21 cellular contexts compared by ENCODE assay signal in the genomic region with DNA sequence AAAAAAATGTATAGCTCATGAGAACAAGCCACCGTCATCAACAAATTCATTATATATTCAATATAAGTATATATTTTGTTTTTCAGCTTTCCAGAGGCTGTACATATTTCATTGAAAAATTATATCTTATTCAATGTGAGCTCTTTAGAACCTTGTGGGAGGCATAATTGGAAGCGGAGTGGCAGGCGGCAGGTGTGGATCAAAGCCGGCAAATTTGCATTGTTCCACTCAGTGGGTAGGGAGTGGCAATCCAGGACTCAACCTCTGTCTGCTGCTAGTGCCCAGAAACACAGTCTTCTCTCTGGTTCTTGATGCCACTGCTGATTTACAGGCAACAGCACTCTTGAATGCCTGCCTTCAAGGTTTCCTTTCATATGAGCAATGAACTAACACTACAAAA. TPM values are rescaled to one million over a fixed set of nuclear protein-coding genes. Genes with fewer than 3 reads are reported as not detected.
DNase-seq lines count a peak whose midpoint lies in the region; FAIRE-seq and TF ChIP-seq lines count a peak whose summit lies in the region.
"Had no signal": no experiment of that assay in that cellular context is flagged by ENCODE, and none has a peak within 500 bp of the region (broad histone marks: within the 10 kb centered on the region; RNA-seq: fewer than 3 reads in every experiment).

No MANE protein-coding gene starts in this region.

- DNase-seq in NCI-H1417 (lab: John Stamatoyannopoulos, UW) (peak in 2 of 3 experiments; percentile 8 to 21), NCI-H1417 treated with DMSO at 0.1 percent for 48 hours (lab: John Stamatoyannopoulos, UW) (no peak), DMS53 treated with DMSO at 0.1 percent for 48 hours (lab: John Stamatoyannopoulos, UW; ENCODE audit: unreplicated experiment) (peak; percentile 32), NCI-H69 (lab: John Stamatoyannopoulos, UW) (peak; percentile 51), head of caudate nucleus (peak in 29 of 42 donors; percentile 4 to 64 (median 20)), coronary artery (ENCODE audit: low spot score) (no peak), left ventricle myocardium inferior (no peak), HTR-8/SVneo (ENCODE audit: insufficient read length, low spot score) (no peak)
- DNase-seq: CD4-positive, alpha-beta memory T cell; GOT3; HCEC 1CT; Karpas-422; MV-4-11; NCI-H1930; NCI-H524 treated with DMSO at 0.1 percent for 48 hours; SIG-M5; SK-N-SH had no signal

- H3K27me3 ChIP-seq in left ventricle myocardium inferior (ENCODE audit: low read depth), result no peaks in the 10 kb centered on the region
- H3K27me3 ChIP-seq: BLaER1 treated with 17β-estradiol and CSF1 and Interleukin-3, amounts not matched to agents 10 nM and 100 nM had no signal

- no peaks in the 10 kb centered on the region for H3K9me3 ChIP-seq in left ventricle myocardium inferior (replicated peaks)
- H3K9me3 ChIP-seq: BLaER1 treated with 17β-estradiol and CSF1 and Interleukin-3, amounts not matched to agents 10 nM and 100 nM; SK-N-SH had no signal

- H3K36me3 ChIP-seq in left ventricle myocardium inferior, result no peaks in the 10 kb centered on the region
- H3K36me3 ChIP-seq: BLaER1 treated with 17β-estradiol and CSF1 and Interleukin-3, amounts not matched to agents 10 nM and 100 nM had no signal

- no peak for FAIRE-seq in HTR-8/SVneo (lab: Jason Lieb, UNC)
- FAIRE-seq: G401.6, GM18507 had no signal

- no peak overlapping the region for H3K27ac ChIP-seq in coronary artery
- H3K27ac ChIP-seq in left ventricle myocardium inferior (replicated peaks), result no peak overlapping the region
- H3K27ac ChIP-seq: 22Rv1; BLaER1 treated with 17β-estradiol and CSF1 and Interleukin-3, amounts not matched to agents 10 nM and 100 nM had no signal

- no peaks in the 10 kb centered on the region for H3K4me1 ChIP-seq in left ventricle myocardium inferior
- H3K4me1 ChIP-seq: BLaER1 treated with 17β-estradiol and CSF1 and Interleukin-3, amounts not matched to agents 10 nM and 100 nM had no signal

- TF ChIP-seq CTCF in coronary artery (IDR thresholded peaks at IDR 0.05) (no peak), left ventricle myocardium inferior (IDR thresholded peaks at IDR 0.05; ENCODE audit: borderline replicate concordance) (no peak)

- intact Hi-C loops in head of caudate nucleus (cut with DNase I), result no loop called here
- intact Hi-C loops in left ventricle myocardium inferior (cut with micrococcal nuclease), result no loop called here

- no peak overlapping the region for H3K4me3 ChIP-seq in coronary artery
- no peak overlapping the region for H3K4me3 ChIP-seq in left ventricle myocardium inferior
- H3K4me3 ChIP-seq: BLaER1 treated with 17β-estradiol and CSF1 and Interleukin-3, amounts not matched to agents 10 nM and 100 nM had no signal

RNA-seq across cellular contexts. Expression of a gene that starts 46.9 kb away (rescaled TPM):
- 7.4 TPM for total RNA-seq in left ventricle myocardium inferior

Comparison
In these comparisons a context has a peak if more than half of its experiments do, and no peak if none do; other contexts are left out.
1. DNase-seq: peak in NCI-H1417 (2 of 3), DMS53 treated with DMSO at 0.1 percent for 48 hours (single experiment), NCI-H69 (single experiment) and head of caudate nucleus (29 of 42); none in NCI-H1417 treated with DMSO at 0.1 percent for 48 hours (single experiment), coronary artery (single experiment), left ventricle myocardium inferior (single experiment) and HTR-8/SVneo (single experiment).